In the genomic region with DNA sequence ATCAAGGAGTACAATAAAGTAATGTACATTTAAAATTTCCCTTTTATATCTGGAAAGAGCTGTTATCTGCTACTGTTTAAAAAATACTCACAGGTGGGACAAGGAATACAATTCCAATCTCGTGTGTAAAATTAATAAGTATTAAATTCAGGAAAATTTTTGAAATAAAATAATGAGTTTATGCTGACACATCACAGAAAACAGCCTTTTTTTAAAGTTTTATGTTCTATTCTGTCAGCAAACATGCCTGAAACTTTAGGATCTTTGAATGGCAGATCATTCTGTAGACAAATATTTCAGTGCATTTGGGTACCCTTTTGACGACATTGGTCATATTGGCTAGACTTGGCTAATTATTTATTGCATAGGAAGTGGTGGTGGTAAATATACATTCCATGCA, we compare ENCODE assay signal across 11 cellular contexts.
"Had no signal": no experiment of that assay in that cellular context is flagged by ENCODE, and none has a peak within 500 bp of the region (broad histone marks: within the 10 kb centered on the region; RNA-seq: fewer than 3 reads in every experiment).

No MANE protein-coding gene starts in this region.

- H3K4me3 ChIP-seq: GM23248, GM23338, HAP-1 had no signal

- H3K4me2 ChIP-seq: GM23338 had no signal

- H3K4me1 Mint-ChIP-seq: GM23338, H9 had no signal

- H3K27ac ChIP-seq: GM23248 had no signal

- H3K4me1 ChIP-seq: HAP-1 had no signal

- ATAC-seq: GM23338, HCT116 had no signal

- DNase-seq: GM23248, GOT3, H7, H9, HCEC 1CT, HFFc6 had no signal

- H3K9me3 ChIP-seq: HAP-1 had no signal

- H3K4me3 Mint-ChIP-seq: GM23338, H9, HFFc6 had no signal

- H3K27ac Mint-ChIP-seq: GM23338, H9, HFFc6 had no signal

- H3K9ac ChIP-seq: GM23248 had no signal

- H3K36me3 ChIP-seq: HAP-1 had no signal

- H3K9me3 Mint-ChIP-seq: GM23338, H9, HFFc6 had no signal

- FAIRE-seq: H1, H54 had no signal

- H2AFZ ChIP-seq: GM23248, GM23338 had no signal
